1 cellular context compared by ENCODE assay signal in genomic region chr1:202562443-202563060, GRCh38.
TF ChIP-seq lines count a peak whose summit lies in the region.

No MANE protein-coding gene starts in this region.

TF ChIP-seq in GM23338, 12 proteins besides CTCF, POLR2A, EP300 and RAD21 (continued from another document):
- no peak for TF ChIP-seq ZNF462 (CRISPR knock-in tag; IDR thresholded peaks at IDR 0.05)
- TF ChIP-seq ZNF114 (CRISPR knock-in tag; IDR thresholded peaks at IDR 0.05) = no peak
- TF ChIP-seq CREB1 (CRISPR knock-in tag; IDR thresholded peaks at IDR 0.05; ENCODE audit: low read depth) = no peak
